ENCODE assay signal across 9 cellular contexts in genomic region chr19:34350161-34350561, GRCh38. TPM values are rescaled to one million over a fixed set of nuclear protein-coding genes. Genes with fewer than 3 reads are reported as not detected.
DNase-seq lines count a peak whose midpoint lies in the region; ATAC-seq and TF ChIP-seq lines count a peak whose summit lies in the region.
"Had no signal": no experiment of that assay in that cellular context is flagged by ENCODE, and none has a peak within 500 bp of the region (broad histone marks: within the 10 kb centered on the region; RNA-seq: fewer than 3 reads in every experiment).

No MANE protein-coding gene starts in this region.

- WGBS in IMR-90 (ENCODE audit: extremely low coverage in 2 of 2, insufficient read length in 1 of 2), 2 experiments = 96% methylated on average over 4 of the region's 7 CpGs; no CpG with 5 or more reads in 1 of the 2 experiments

- no peak overlapping the region for H4K5ac ChIP-seq in IMR-90 (ENCODE audit: low read depth, low read length)

- H3K79me1 ChIP-seq in IMR-90 (ENCODE audit: low read depth in 1 of 2, low read length in 2 of 2) = peaks cover 8 to 28% of the 10 kb centered on the region in 2 experiments; a peak in 3 of 4 replicates

- H3K4me1 ChIP-seq in IMR-90 (ENCODE audit: control insufficient read depth, insufficient read depth, low read length) = no peaks in the 10 kb centered on the region

- in situ Hi-C loops in IMR-90 (cut with MboI; ENCODE audit: low sequenced_read_pairs) = no loop called here

- dilution Hi-C loops in IMR-90 (cut with HindIII; ENCODE audit: low sequenced_read_pairs, unreplicated experiment) = no loop called here

- H3K14ac ChIP-seq in IMR-90 (replicated peaks; ENCODE audit: low read depth, low read length) = no peak overlapping the region

- no peak overlapping the region for H2AFZ ChIP-seq in IMR-90 (replicated peaks; ENCODE audit: low read length, poor library complexity)

- POLR2A ChIA-PET in IMR-90 (lab: Charles Lee; ENCODE audit: unreplicated experiment) = no interaction called here

- peak overlapping the region; percentile 61 to 82 (median 74) for H3K4me3 Mint-ChIP-seq in immature natural killer cell
- H3K4me3 Mint-ChIP-seq: stimulated activated memory B cell treated with anti-CD40 and anti-IgM and Interleukin-4, amounts not matched to agents 10 μg/mL and 1 μg/mL and 100 μg/mL, for 72 hours had no signal

- H3K4me2 ChIP-seq in IMR-90 (ENCODE audit: low read depth, low read length) = no peak overlapping the region

- H2BK120ac ChIP-seq in IMR-90 (ENCODE audit: low read depth, low read length) = no peak overlapping the region

- H3K18ac ChIP-seq in IMR-90 (ENCODE audit: low read depth, low read length) = no peak overlapping the region

- H3K27me3 Mint-ChIP-seq in immature natural killer cell (ENCODE audit: low read depth in 3 of 3) = peaks cover 0 to 10% (median 0%) of the 10 kb centered on the region in 3 donors
- H3K27me3 Mint-ChIP-seq: stimulated activated memory B cell treated with anti-CD40 and anti-IgM and Interleukin-4, amounts not matched to agents 10 μg/mL and 1 μg/mL and 100 μg/mL, for 72 hours had no signal

- H2BK15ac ChIP-seq in IMR-90 (ENCODE audit: low read depth, low read length) = no peak overlapping the region

- TF ChIP-seq CTCF in IMR-90 (conservative IDR thresholded peaks at IDR 0.05; ENCODE audit: low read depth, low read length) = no peak

- no peak overlapping the region for H2AK9ac ChIP-seq in IMR-90 (replicated peaks; ENCODE audit: low read depth, low read length, poor library complexity)

- H3K36me3 Mint-ChIP-seq in immature natural killer cell = peaks cover 0 to 11% (median 11%) of the 10 kb centered on the region in 3 donors

- no peak overlapping the region for H3K9ac ChIP-seq in IMR-90 (ENCODE audit: low read depth, low read length)

- peaks cover 5% of the 10 kb centered on the region; the same call in 1 of the 2 replicates for H4K20me1 ChIP-seq in IMR-90 (ENCODE audit: insufficient read depth, low read length)

- ATAC-seq in IMR-90 (ENCODE audit: low read depth) (no peak), GM19035 (IDR thresholded peaks at IDR 0.05; ENCODE audit: unreplicated experiment) (no peak), GM18511 (IDR thresholded peaks at IDR 0.05; ENCODE audit: unreplicated experiment) (no peak)
- ATAC-seq: stimulated activated memory B cell treated with anti-CD40 and anti-IgM and Interleukin-4, amounts not matched to agents 10 μg/mL and 1 μg/mL and 100 μg/mL, for 72 hours had no signal

- no peak overlapping the region for H3K4ac ChIP-seq in IMR-90 (ENCODE audit: low read depth, low read length)

- peak; percentile 43 for DNase-seq in IMR-90
- peak; percentile 62 for DNase-seq in activated CD8-positive, alpha-beta memory T cell treated with anti-CD3 and anti-CD28 coated beads, Interleukin-2, amount 50 U/mL, for 1 hour (ENCODE audit: extremely low read depth)
- DNase-seq in immature natural killer cell = peak; percentile 74 to 84 (median 80)
- DNase-seq in stimulated activated CD8-positive, alpha-beta memory T cell treated with anti-CD3 and anti-CD28 coated beads, Interleukin-7, amount 100 ng/mL, for 1 hour (ENCODE audit: low read depth in 2 of 2) = peak; percentile 29 to 46
- DNase-seq in H7 = no peak
- DNase-seq in RPMI8226 = no peak

- no peak for TF ChIP-seq POLR2A in IMR-90 (IDR thresholded peaks at IDR 0.05; ENCODE audit: low read depth, low read length)

- no peaks in the 10 kb centered on the region for H3K9me1 ChIP-seq in IMR-90 (ENCODE audit: insufficient read depth, low read length)

- no peak overlapping the region for H3K27ac ChIP-seq in IMR-90 (ENCODE audit: insufficient read depth, low read length)

- H3K9me3 Mint-ChIP-seq in immature natural killer cell = no peaks in the 10 kb centered on the region
- H3K9me3 Mint-ChIP-seq: stimulated activated memory B cell treated with anti-CD40 and anti-IgM and Interleukin-4, amounts not matched to agents 10 μg/mL and 1 μg/mL and 100 μg/mL, for 72 hours had no signal

- no peak for TF ChIP-seq RAD21 in IMR-90 (IDR thresholded peaks at IDR 0.05; ENCODE audit: low read length)

- no peak overlapping the region for H2BK5ac ChIP-seq in IMR-90 (ENCODE audit: low read depth, low read length, poor library complexity, severe bottlenecking)

- H3K36me3 ChIP-seq in IMR-90 (ENCODE audit: control insufficient read depth, insufficient read depth, low read length) = peaks cover 49% of the 10 kb centered on the region
- peaks cover 5% of the 10 kb centered on the region for H3K36me3 ChIP-seq in H7 (replicated peaks; ENCODE audit: control insufficient read depth, insufficient read depth, low read length)

- CTCF ChIA-PET in IMR-90 (lab: Yijun Ruan, JAX) = no interaction called here

- no TSS peak for BruUV-seq in IMR-90 (replicated peaks; lab: Mats Ljungman, UMichigan)

- H3K27ac Mint-ChIP-seq in immature natural killer cell = peak overlapping the region; percentile 85 to 94 (median 91)
- H3K27ac Mint-ChIP-seq: stimulated activated memory B cell treated with anti-CD40 and anti-IgM and Interleukin-4, amounts not matched to agents 10 μg/mL and 1 μg/mL and 100 μg/mL, for 72 hours had no signal

- H3K4me1 Mint-ChIP-seq in immature natural killer cell = peaks cover 30 to 33% of the 10 kb centered on the region in 2 donors

- no peak overlapping the region for H4K8ac ChIP-seq in IMR-90 (ENCODE audit: low read depth in 2 of 2, low read length in 2 of 2)

- H3K23ac ChIP-seq in IMR-90 (ENCODE audit: low read depth, low read length) = no peak overlapping the region

- intact Hi-C loops in IMR-90 (cut with micrococcal nuclease) = no loop called here

- no peak overlapping the region for H3K56ac ChIP-seq in IMR-90 (ENCODE audit: extremely low read depth, insufficient read depth, low read length)

- no peak overlapping the region for H4K91ac ChIP-seq in IMR-90 (ENCODE audit: insufficient read depth, low read depth, low read length)

- H3K27me3 ChIP-seq in IMR-90 (ENCODE audit: control insufficient read depth, insufficient read depth, low read length) (no peaks in the 10 kb centered on the region), H7 (ENCODE audit: control insufficient read depth, insufficient read depth, low read length) (no peaks in the 10 kb centered on the region)

- H3K9me3 ChIP-seq in IMR-90 (ENCODE audit: control insufficient read depth, insufficient read depth, low read length) = no peaks in the 10 kb centered on the region

- no peak overlapping the region for H2AK5ac ChIP-seq in IMR-90 (ENCODE audit: low read depth, low read length)

- H3K4me3 ChIP-seq in IMR-90 (ENCODE audit: insufficient read depth, low read depth, low read length) = no peak overlapping the region
- H3K4me3 ChIP-seq in H7 (ENCODE audit: insufficient read depth, low read depth, low read length) = no peak overlapping the region

- H2BK20ac ChIP-seq in IMR-90 (ENCODE audit: low read depth, low read length) = no peak overlapping the region

TF ChIP-seq in IMR-90, 13 proteins besides CTCF, POLR2A, EP300 and RAD21:
- TF ChIP-seq SMC3 (IDR thresholded peaks at IDR 0.05; ENCODE audit: low read depth, low read length) = no peak
- no peak for TF ChIP-seq MXI1 (IDR thresholded peaks at IDR 0.05; ENCODE audit: borderline replicate concordance, low read depth, low read length)
- no peak for TF ChIP-seq ELK1 (IDR thresholded peaks at IDR 0.05; ENCODE audit: borderline replicate concordance, low read depth, low read length)
- TF ChIP-seq FOS (IDR thresholded peaks at IDR 0.05; ENCODE audit: low read depth, low read length) = no peak
- TF ChIP-seq MAZ (IDR thresholded peaks at IDR 0.05; ENCODE audit: borderline replicate concordance, low read depth, low read length) = no peak
- no peak for TF ChIP-seq MAFK (IDR thresholded peaks at IDR 0.05; ENCODE audit: low read depth, low read length)
- no peak for TF ChIP-seq CEBPB (IDR thresholded peaks at IDR 0.05; ENCODE audit: low read depth, low read length)
- no peak for TF ChIP-seq USF2 (IDR thresholded peaks at IDR 0.05; ENCODE audit: low read depth, low read length)
- TF ChIP-seq NFE2L2 (IDR thresholded peaks at IDR 0.05; ENCODE audit: low read depth, low read length) = no peak
- no peak for TF ChIP-seq CHD1 (IDR thresholded peaks at IDR 0.05; ENCODE audit: low read depth, low read length)
TF ChIP-seq in IMR-90: peak in this region for 0.

RNA-seq across cellular contexts. Expression of gene GPI, which starts 14.8 kb away (rescaled TPM):
- total RNA-seq in IMR-90 (2012; rRNA removed) = 142 and 147 TPM in 2 replicates
- polyA plus RNA-seq in IMR-90 (2012; rRNA removed) (239 and 245 TPM in 2 replicates), immature natural killer cell (100 to 1,000 TPM; 112 to 161 (median 143) TPM)
- 215 and 276 TPM in 2 replicates for polyA plus RNA-seq in IMR-90 (2012; cell fraction: cytosol; rRNA removed)
- 155 and 257 TPM in 2 replicates for polyA plus RNA-seq in IMR-90 (2012; cell fraction: nucleus; rRNA removed; ENCODE audit: low replicate concordance)
- 192 and 212 TPM in 2 replicates for total RNA-seq in H7 (2014; rRNA removed; shearing (Covaris generic))

RNA-seq across cellular contexts. Expression of gene PDCD2L, which starts 54.0 kb away (rescaled TPM):
- total RNA-seq in IMR-90 (2012; rRNA removed) = 10.6 and 12.2 TPM in 2 replicates
- polyA plus RNA-seq in IMR-90 (2012; rRNA removed) (12.1 and 13.0 TPM in 2 replicates), immature natural killer cell (10 to 100 TPM in 2 of 3 donors, 1 to 10 TPM in 1; 6.5 to 14.3 (median 11.4) TPM)
- polyA plus RNA-seq in IMR-90 (2012; cell fraction: cytosol; rRNA removed) = 11.7 and 13.0 TPM in 2 replicates
- 6.2 and 6.9 TPM in 2 replicates for polyA plus RNA-seq in IMR-90 (2012; cell fraction: nucleus; rRNA removed; ENCODE audit: low replicate concordance)
- 50.8 and 64.0 TPM in 2 replicates for total RNA-seq in H7 (2014; rRNA removed; shearing (Covaris generic))

Comparison
In these comparisons a context has a peak if more than half of its experiments do, and no peak if none do; other contexts are left out.
1. DNase-seq: peak in IMR-90 (single experiment), activated CD8-positive, alpha-beta memory T cell treated with anti-CD3 and anti-CD28 coated beads, Interleukin-2, amount 50 U/mL, for 1 hour (single experiment), immature natural killer cell (3 of 3) and stimulated activated CD8-positive, alpha-beta memory T cell treated with anti-CD3 and anti-CD28 coated beads, Interleukin-7, amount 100 ng/mL, for 1 hour (2 of 2); none in H7 (single experiment) and RPMI8226 (single experiment).